2 cellular contexts compared by ENCODE assay signal in the genomic region with DNA sequence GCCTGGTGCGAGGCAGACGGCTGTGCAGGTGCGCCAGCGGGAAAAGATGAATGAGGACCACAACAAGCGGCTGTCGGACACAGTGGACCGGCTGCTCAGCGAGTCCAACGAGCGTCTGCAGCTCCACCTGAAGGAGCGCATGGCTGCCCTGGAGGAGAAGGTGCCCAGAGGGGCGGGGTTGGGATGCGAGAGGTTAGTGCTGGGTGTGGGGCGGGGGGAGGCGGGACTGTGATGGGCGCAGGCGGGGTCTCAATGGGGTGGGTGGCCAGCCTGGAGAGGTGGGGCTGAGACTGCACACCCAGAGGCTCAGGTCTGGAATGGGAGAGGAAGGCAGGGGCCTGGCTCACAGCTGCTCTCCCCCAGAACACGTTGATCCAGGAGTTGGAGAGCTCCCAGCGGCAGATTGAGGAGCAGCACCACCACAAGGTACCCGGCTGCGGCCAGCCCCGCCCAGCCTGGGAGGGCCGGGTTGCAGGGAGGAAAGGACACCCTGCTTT.
TF ChIP-seq lines count a peak whose summit lies in the region.

No MANE protein-coding gene starts in this region.

TF ChIP-seq in Ishikawa, 13 proteins besides CTCF, POLR2A, EP300 and RAD21:
- TF ChIP-seq TEAD4 (IDR thresholded peaks at IDR 0.05) (no peak), ZBTB7A (IDR thresholded peaks at IDR 0.05; ENCODE audit: low read depth) (no peak), REST (IDR thresholded peaks at IDR 0.05; ENCODE audit: low read depth) (peak; percentile 59)

TF ChIP-seq in GM12878, 131 proteins besides CTCF, POLR2A, EP300 and RAD21:
- TF ChIP-seq ZBTB33 (IDR thresholded peaks at IDR 0.05) (no peak), MTA2 (IDR thresholded peaks at IDR 0.05; ENCODE audit: low read depth) (no peak), NKRF (conservative IDR thresholded peaks at IDR 0.05) (no peak), EGR1 (IDR thresholded peaks at IDR 0.05; ENCODE audit: borderline replicate concordance in 1 of 2, low read depth in 2 of 2, low read length in 2 of 2) (no peak), TCF12 (IDR thresholded peaks at IDR 0.05; ENCODE audit: low read depth, low read length) (no peak), BHLHE40 (IDR thresholded peaks at IDR 0.05; ENCODE audit: borderline replicate concordance in 1 of 2, low read depth in 2 of 2, low read length in 1 of 2) (no peak), E2F8 (IDR thresholded peaks at IDR 0.05; ENCODE audit: low read depth, partially characterized antibody) (no peak), NR2C2 (IDR thresholded peaks at IDR 0.05; ENCODE audit: borderline replicate concordance, control insufficient read depth, insufficient read length, low read depth) (no peak), STAT3 (IDR thresholded peaks at IDR 0.05; ENCODE audit: low read depth, low read length) (no peak), CHD4 (IDR thresholded peaks at IDR 0.05) (no peak), BCLAF1 (IDR thresholded peaks at IDR 0.05) (no peak), BMI1 (IDR thresholded peaks at IDR 0.05; ENCODE audit: borderline replicate concordance) (no peak), ZSCAN29 (IDR thresholded peaks at IDR 0.05) (no peak), KAT2A (conservative IDR thresholded peaks at IDR 0.05; ENCODE audit: control insufficient read depth, low read depth, low read length) (no peak), SUZ12 (IDR thresholded peaks at IDR 0.05; ENCODE audit: unreplicated experiment) (no peak)
- TF ChIP-seq, protein P1, sequence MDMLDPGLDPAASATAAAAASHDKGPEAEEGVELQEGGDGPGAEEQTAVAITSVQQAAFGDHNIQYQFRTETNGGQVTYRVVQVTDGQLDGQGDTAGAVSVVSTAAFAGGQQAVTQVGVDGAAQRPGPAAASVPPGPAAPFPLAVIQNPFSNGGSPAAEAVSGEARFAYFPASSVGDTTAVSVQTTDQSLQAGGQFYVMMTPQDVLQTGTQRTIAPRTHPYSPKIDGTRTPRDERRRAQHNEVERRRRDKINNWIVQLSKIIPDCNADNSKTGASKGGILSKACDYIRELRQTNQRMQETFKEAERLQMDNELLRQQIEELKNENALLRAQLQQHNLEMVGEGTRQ (IDR thresholded peaks at IDR 0.05; ENCODE audit: borderline replicate concordance, low read depth, low read length) = no peak
- TF ChIP-seq, protein P2, sequence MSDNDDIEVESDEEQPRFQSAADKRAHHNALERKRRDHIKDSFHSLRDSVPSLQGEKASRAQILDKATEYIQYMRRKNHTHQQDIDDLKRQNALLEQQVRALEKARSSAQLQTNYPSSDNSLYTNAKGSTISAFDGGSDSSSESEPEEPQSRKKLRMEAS (IDR thresholded peaks at IDR 0.05; ENCODE audit: low read depth, low read length) = no peak
